ENCODE assay signal across 8 cellular contexts in the genomic region with DNA sequence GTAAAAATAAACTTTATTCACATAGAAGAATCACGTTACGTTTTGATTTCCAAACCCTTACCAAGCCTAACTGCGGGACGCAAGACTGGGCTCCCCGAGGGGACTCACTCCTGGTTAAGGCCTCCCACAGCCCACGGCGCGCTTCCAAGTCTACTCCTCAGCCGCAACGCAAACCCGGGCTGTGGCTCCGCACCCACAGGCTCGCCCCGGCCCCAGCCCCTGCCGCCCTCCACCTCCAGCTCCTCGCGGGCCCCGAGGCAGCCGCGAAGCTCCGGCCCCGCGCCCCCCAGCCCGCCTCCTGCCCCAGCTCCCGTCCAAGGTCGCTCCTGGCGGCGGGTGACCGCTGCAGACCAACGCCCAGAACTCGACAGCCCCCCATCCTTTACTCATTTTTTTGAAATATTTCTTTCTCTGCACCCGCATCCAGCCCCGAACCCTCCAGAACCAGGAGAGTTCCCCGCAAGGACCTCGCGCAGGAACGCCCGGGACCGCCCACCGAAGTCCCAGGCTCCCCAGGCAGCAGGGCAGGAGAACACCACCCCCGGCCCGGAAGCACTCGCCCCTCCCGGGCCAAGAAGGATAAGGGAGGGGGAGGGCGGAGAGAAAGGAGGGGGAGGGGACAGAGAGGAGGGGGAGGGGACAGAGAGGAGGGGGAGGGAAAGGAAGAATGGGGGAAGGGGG. TPM values are rescaled to one million over a fixed set of nuclear protein-coding genes. Genes with fewer than 3 reads are reported as not detected.
DNase-seq lines count a peak whose midpoint lies in the region; ATAC-seq and TF ChIP-seq lines count a peak whose summit lies in the region.

No MANE protein-coding gene starts in this region.

- intact Hi-C loops in activated CD4-positive, alpha-beta T cell treated with anti-CD3 and anti-CD28 coated beads for 36 hours (cut with DNase I, micrococcal nuclease): loop anchor here (1.0 to 5.0 kb wide), 8 partner anchors 8 to 1065 kb away; a partner anchor contains a TSS
- intact Hi-C loops in colonic mucosa (cut with DNase I): loop anchor here (10.0 kb wide), 1 partner anchor 53 kb away; no protein-coding TSS in a partner anchor

- peak overlapping the region; percentile 100 for H3K27ac ChIP-seq in colonic mucosa

- TF ChIP-seq CTCF in AG04449 (IDR thresholded peaks at IDR 0.05; ENCODE audit: insufficient read depth, low read length, missing control alignments): no peak
- TF ChIP-seq CTCF in GM20000 (IDR thresholded peaks at IDR 0.05; ENCODE audit: extremely low read depth, missing control alignments): no peak
- no peak for TF ChIP-seq CTCF in colonic mucosa (IDR thresholded peaks at IDR 0.05)

- no peaks in the 10 kb centered on the region for H3K9me3 Mint-ChIP-seq in activated CD4-positive, alpha-beta T cell treated with anti-CD3 and anti-CD28 coated beads for 36 hours (ENCODE audit: low read depth)

- H3K4me1 ChIP-seq in colonic mucosa: peaks cover 7% of the 10 kb centered on the region

- CTCF ChIA-PET in AG04449 (lab: Yijun Ruan, JAX): interaction anchor here (1.3 to 2.5 kb wide), 2 partner anchors 8 to 10 kb away, joined by 3 to 16 read pairs; no protein-coding TSS in a partner anchor
- CTCF ChIA-PET in activated CD4-positive, alpha-beta T cell treated with anti-CD3 and anti-CD28 coated beads for 36 hours (lab: Charles Lee): interaction anchor here (0.8 to 2.4 kb wide), 2 partner anchors 7 to 10 kb away, joined by 3 to 7 read pairs; no protein-coding TSS in a partner anchor

- peaks cover 25% of the 10 kb centered on the region for H3K36me3 Mint-ChIP-seq in activated CD4-positive, alpha-beta T cell treated with anti-CD3 and anti-CD28 coated beads for 36 hours (ENCODE audit: low read depth)

- H3K9ac ChIP-seq in colonic mucosa (ENCODE audit: low read depth in 2 of 2, low read length in 2 of 2): peak overlapping the region; percentile 31 to 90

- H3K4me3 Mint-ChIP-seq in activated CD4-positive, alpha-beta T cell treated with anti-CD3 and anti-CD28 coated beads for 36 hours: peak overlapping the region; percentile 99

- POLR2A ChIA-PET in AG04449 (lab: Yijun Ruan, JAX): interaction anchor here (1.7 kb wide), 1 partner anchor 8 kb away, joined by 9 read pairs; no protein-coding TSS in a partner anchor
- POLR2A ChIA-PET in activated CD4-positive, alpha-beta T cell treated with anti-CD3 and anti-CD28 coated beads for 36 hours (lab: Charles Lee): interaction anchor here (1.9 kb wide), 1 partner anchor 8 kb away, joined by 7 read pairs; no protein-coding TSS in a partner anchor

- H3K27me3 ChIP-seq in colonic mucosa: no peaks in the 10 kb centered on the region

- no peaks in the 10 kb centered on the region for H3K27me3 Mint-ChIP-seq in activated CD4-positive, alpha-beta T cell treated with anti-CD3 and anti-CD28 coated beads for 36 hours

- no peak for DNase-seq in AG04449 (ENCODE audit: low read depth, low spot score)
- DNase-seq in GM20000 (ENCODE audit: low spot score): peak; percentile 82
- peak; percentile 76 for DNase-seq in NCI-H2227 (lab: John Stamatoyannopoulos, UW; ENCODE audit: unreplicated experiment)
- DNase-seq in activated CD4-positive, alpha-beta T cell treated with anti-CD3 and anti-CD28 coated beads for 36 hours: peak; percentile 84
- DNase-seq in colonic mucosa: peak; percentile 89
- peak; percentile 93 for DNase-seq in left kidney (ENCODE audit: low read depth, low spot score)
- DNase-seq in stimulated activated CD4-positive, alpha-beta T cell treated with anti-CD3 and anti-CD28 coated beads, Interleukin-1b, Interleukin-23, amount 100 ng/mL, for 24 hours (ENCODE audit: low read depth in 4 of 4, low spot score in 1 of 4): peak in 3 of 4 experiments; percentile 37 to 74 (median 59)

- H3K27ac Mint-ChIP-seq in activated CD4-positive, alpha-beta T cell treated with anti-CD3 and anti-CD28 coated beads for 36 hours: peak overlapping the region; percentile 97

- ATAC-seq in activated CD4-positive, alpha-beta T cell treated with anti-CD3 and anti-CD28 coated beads for 36 hours: peak; percentile 11
- no peak for ATAC-seq in HG03521 (IDR thresholded peaks at IDR 0.05; ENCODE audit: unreplicated experiment)

- peaks cover 34% of the 10 kb centered on the region for H3K4me1 Mint-ChIP-seq in activated CD4-positive, alpha-beta T cell treated with anti-CD3 and anti-CD28 coated beads for 36 hours

- no peaks in the 10 kb centered on the region for H3K36me3 ChIP-seq in colonic mucosa

- no peaks in the 10 kb centered on the region for H3K9me3 ChIP-seq in colonic mucosa

- H3K4me3 ChIP-seq in AG04449 (ENCODE audit: low read depth, low read length): peak overlapping the region; percentile 85
- H3K4me3 ChIP-seq in colonic mucosa: peak overlapping the region; percentile 89

RNA-seq across cellular contexts. Expression of a gene that starts 0.9 kb away (rescaled TPM):
- total RNA-seq in activated CD4-positive, alpha-beta T cell treated with anti-CD3 and anti-CD28 coated beads for 36 hours: 100 to 1,000 TPM; 148 to 173 TPM
- total RNA-seq in colonic mucosa: 100 to 1,000 TPM; 174 to 190 TPM
